2 cellular contexts compared by ENCODE assay signal in the genomic region with DNA sequence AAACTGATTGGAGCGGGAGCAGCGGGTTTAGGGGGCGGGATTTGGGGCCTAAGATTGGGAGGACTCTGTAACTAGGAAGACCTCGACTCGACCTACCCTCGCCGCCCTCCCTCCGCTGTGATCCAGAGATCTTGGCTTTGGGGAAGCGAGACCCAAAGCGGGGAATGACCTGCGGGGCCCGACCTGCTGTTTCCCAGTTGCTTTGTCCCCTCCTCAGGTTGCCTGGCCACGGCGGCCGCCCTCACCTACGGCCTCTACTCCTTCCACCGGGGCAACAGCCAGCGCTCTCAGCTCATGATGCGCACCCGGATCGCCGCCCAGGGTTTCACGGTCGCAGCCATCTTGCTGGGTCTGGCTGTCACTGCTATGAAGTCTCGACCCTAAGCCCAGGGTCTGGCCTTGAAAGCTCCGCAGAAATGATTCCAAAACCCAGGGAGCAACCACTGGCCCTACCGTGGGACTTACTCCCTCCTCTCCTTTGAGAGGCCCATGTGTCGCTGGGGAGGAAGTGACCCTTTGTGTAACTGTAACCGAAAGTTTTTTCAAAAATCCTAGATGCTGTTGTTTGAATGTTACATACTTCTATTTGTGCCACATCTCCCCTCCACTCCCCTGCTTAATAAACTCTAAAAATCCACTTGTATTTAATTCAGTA.
TF ChIP-seq lines count a peak whose summit lies in the region.

No MANE protein-coding gene starts in this region.

TF ChIP-seq in Ishikawa, 13 proteins besides CTCF, POLR2A, EP300 and RAD21:
- TF ChIP-seq TCF12 (IDR thresholded peaks at IDR 0.05; ENCODE audit: low read depth) (0 out of 2 replicates have a peak, but pooled peaks have one; percentile 0), YY1 (IDR thresholded peaks at IDR 0.05; ENCODE audit: low read depth) (peak; percentile 86), TEAD4 (IDR thresholded peaks at IDR 0.05) (no peak), TAF1 (IDR thresholded peaks at IDR 0.05; ENCODE audit: low read depth) (no peak), MAX (IDR thresholded peaks at IDR 0.05) (no peak)

TF ChIP-seq in K562, 482 proteins besides CTCF, POLR2A, EP300 and RAD21 (continues in another document):
- TF ChIP-seq FOSL1 (tag; conservative IDR thresholded peaks at IDR 0.05) = no peak
- peak; percentile 63; the same call in 1 of the 2 replicates for TF ChIP-seq PHF8 (IDR thresholded peaks at IDR 0.05; ENCODE audit: borderline replicate concordance, low read length)
- TF ChIP-seq NKRF (IDR thresholded peaks at IDR 0.05; ENCODE audit: borderline replicate concordance) = no peak
- no peak for TF ChIP-seq DDX20 (tag; IDR thresholded peaks at IDR 0.05; ENCODE audit: low read depth)
- TF ChIP-seq IRF2 (CRISPR knock-in tag; IDR thresholded peaks at IDR 0.05) = no peak
- TF ChIP-seq, protein P1, sequence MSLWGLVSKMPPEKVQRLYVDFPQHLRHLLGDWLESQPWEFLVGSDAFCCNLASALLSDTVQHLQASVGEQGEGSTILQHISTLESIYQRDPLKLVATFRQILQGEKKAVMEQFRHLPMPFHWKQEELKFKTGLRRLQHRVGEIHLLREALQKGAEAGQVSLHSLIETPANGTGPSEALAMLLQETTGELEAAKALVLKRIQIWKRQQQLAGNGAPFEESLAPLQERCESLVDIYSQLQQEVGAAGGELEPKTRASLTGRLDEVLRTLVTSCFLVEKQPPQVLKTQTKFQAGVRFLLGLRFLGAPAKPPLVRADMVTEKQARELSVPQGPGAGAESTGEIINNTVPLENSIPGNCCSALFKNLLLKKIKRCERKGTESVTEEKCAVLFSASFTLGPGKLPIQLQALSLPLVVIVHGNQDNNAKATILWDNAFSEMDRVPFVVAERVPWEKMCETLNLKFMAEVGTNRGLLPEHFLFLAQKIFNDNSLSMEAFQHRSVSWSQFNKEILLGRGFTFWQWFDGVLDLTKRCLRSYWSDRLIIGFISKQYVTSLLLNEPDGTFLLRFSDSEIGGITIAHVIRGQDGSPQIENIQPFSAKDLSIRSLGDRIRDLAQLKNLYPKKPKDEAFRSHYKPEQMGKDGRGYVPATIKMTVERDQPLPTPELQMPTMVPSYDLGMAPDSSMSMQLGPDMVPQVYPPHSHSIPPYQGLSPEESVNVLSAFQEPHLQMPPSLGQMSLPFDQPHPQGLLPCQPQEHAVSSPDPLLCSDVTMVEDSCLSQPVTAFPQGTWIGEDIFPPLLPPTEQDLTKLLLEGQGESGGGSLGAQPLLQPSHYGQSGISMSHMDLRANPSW (CRISPR knock-in tag; IDR thresholded peaks at IDR 0.05) = no peak
- peak; percentile 86 for TF ChIP-seq POLR2H (tag; IDR thresholded peaks at IDR 0.05; ENCODE audit: low read depth)
- TF ChIP-seq ADNP (tag; IDR thresholded peaks at IDR 0.05) = no peak
- TF ChIP-seq SLC30A9 (CRISPR knock-in tag; IDR thresholded peaks at IDR 0.05) = no peak
- TF ChIP-seq, protein P2, sequence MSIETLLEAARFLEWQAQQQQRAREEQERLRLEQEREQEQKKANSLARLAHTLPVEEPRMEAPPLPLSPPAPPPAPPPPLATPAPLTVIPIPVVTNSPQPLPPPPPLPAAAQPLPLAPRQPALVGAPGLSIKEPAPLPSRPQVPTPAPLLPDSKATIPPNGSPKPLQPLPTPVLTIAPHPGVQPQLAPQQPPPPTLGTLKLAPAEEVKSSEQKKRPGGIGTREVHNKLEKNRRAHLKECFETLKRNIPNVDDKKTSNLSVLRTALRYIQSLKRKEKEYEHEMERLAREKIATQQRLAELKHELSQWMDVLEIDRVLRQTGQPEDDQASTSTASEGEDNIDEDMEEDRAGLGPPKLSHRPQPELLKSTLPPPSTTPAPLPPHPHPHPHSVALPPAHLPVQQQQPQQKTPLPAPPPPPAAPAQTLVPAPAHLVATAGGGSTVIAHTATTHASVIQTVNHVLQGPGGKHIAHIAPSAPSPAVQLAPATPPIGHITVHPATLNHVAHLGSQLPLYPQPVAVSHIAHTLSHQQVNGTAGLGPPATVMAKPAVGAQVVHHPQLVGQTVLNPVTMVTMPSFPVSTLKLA (conservative IDR thresholded peaks at IDR 0.05) = no peak
- TF ChIP-seq, protein P3, sequence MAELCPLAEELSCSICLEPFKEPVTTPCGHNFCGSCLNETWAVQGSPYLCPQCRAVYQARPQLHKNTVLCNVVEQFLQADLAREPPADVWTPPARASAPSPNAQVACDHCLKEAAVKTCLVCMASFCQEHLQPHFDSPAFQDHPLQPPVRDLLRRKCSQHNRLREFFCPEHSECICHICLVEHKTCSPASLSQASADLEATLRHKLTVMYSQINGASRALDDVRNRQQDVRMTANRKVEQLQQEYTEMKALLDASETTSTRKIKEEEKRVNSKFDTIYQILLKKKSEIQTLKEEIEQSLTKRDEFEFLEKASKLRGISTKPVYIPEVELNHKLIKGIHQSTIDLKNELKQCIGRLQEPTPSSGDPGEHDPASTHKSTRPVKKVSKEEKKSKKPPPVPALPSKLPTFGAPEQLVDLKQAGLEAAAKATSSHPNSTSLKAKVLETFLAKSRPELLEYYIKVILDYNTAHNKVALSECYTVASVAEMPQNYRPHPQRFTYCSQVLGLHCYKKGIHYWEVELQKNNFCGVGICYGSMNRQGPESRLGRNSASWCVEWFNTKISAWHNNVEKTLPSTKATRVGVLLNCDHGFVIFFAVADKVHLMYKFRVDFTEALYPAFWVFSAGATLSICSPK (IDR thresholded peaks at IDR 0.05; ENCODE audit: borderline replicate concordance) = no peak
- no peak for TF ChIP-seq U2AF2 (optimal IDR thresholded peaks at IDR 0.05; ENCODE audit: low read depth, low read length)
- no peak for TF ChIP-seq NR3C1 (CRISPR knock-in tag; IDR thresholded peaks at IDR 0.05)
- TF ChIP-seq BRD9 (IDR thresholded peaks at IDR 0.05; ENCODE audit: low read depth, partially characterized antibody) = peak; percentile 12
- TF ChIP-seq, protein P4, sequence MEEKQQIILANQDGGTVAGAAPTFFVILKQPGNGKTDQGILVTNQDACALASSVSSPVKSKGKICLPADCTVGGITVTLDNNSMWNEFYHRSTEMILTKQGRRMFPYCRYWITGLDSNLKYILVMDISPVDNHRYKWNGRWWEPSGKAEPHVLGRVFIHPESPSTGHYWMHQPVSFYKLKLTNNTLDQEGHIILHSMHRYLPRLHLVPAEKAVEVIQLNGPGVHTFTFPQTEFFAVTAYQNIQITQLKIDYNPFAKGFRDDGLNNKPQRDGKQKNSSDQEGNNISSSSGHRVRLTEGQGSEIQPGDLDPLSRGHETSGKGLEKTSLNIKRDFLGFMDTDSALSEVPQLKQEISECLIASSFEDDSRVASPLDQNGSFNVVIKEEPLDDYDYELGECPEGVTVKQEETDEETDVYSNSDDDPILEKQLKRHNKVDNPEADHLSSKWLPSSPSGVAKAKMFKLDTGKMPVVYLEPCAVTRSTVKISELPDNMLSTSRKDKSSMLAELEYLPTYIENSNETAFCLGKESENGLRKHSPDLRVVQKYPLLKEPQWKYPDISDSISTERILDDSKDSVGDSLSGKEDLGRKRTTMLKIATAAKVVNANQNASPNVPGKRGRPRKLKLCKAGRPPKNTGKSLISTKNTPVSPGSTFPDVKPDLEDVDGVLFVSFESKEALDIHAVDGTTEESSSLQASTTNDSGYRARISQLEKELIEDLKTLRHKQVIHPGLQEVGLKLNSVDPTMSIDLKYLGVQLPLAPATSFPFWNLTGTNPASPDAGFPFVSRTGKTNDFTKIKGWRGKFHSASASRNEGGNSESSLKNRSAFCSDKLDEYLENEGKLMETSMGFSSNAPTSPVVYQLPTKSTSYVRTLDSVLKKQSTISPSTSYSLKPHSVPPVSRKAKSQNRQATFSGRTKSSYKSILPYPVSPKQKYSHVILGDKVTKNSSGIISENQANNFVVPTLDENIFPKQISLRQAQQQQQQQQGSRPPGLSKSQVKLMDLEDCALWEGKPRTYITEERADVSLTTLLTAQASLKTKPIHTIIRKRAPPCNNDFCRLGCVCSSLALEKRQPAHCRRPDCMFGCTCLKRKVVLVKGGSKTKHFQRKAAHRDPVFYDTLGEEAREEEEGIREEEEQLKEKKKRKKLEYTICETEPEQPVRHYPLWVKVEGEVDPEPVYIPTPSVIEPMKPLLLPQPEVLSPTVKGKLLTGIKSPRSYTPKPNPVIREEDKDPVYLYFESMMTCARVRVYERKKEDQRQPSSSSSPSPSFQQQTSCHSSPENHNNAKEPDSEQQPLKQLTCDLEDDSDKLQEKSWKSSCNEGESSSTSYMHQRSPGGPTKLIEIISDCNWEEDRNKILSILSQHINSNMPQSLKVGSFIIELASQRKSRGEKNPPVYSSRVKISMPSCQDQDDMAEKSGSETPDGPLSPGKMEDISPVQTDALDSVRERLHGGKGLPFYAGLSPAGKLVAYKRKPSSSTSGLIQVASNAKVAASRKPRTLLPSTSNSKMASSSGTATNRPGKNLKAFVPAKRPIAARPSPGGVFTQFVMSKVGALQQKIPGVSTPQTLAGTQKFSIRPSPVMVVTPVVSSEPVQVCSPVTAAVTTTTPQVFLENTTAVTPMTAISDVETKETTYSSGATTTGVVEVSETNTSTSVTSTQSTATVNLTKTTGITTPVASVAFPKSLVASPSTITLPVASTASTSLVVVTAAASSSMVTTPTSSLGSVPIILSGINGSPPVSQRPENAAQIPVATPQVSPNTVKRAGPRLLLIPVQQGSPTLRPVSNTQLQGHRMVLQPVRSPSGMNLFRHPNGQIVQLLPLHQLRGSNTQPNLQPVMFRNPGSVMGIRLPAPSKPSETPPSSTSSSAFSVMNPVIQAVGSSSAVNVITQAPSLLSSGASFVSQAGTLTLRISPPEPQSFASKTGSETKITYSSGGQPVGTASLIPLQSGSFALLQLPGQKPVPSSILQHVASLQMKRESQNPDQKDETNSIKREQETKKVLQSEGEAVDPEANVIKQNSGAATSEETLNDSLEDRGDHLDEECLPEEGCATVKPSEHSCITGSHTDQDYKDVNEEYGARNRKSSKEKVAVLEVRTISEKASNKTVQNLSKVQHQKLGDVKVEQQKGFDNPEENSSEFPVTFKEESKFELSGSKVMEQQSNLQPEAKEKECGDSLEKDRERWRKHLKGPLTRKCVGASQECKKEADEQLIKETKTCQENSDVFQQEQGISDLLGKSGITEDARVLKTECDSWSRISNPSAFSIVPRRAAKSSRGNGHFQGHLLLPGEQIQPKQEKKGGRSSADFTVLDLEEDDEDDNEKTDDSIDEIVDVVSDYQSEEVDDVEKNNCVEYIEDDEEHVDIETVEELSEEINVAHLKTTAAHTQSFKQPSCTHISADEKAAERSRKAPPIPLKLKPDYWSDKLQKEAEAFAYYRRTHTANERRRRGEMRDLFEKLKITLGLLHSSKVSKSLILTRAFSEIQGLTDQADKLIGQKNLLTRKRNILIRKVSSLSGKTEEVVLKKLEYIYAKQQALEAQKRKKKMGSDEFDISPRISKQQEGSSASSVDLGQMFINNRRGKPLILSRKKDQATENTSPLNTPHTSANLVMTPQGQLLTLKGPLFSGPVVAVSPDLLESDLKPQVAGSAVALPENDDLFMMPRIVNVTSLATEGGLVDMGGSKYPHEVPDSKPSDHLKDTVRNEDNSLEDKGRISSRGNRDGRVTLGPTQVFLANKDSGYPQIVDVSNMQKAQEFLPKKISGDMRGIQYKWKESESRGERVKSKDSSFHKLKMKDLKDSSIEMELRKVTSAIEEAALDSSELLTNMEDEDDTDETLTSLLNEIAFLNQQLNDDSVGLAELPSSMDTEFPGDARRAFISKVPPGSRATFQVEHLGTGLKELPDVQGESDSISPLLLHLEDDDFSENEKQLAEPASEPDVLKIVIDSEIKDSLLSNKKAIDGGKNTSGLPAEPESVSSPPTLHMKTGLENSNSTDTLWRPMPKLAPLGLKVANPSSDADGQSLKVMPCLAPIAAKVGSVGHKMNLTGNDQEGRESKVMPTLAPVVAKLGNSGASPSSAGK (IDR thresholded peaks at IDR 0.05) = peak; percentile 23; the same call in 1 of the 2 replicates
- no peak for TF ChIP-seq PHB2 (IDR thresholded peaks at IDR 0.05; ENCODE audit: low read depth)
- TF ChIP-seq RFX5 (IDR thresholded peaks at IDR 0.05; ENCODE audit: low read depth, low read length) = no peak
- no peak for TF ChIP-seq FUS (optimal IDR thresholded peaks at IDR 0.05; ENCODE audit: low read depth, low read length)
- TF ChIP-seq ZNF778 (CRISPR knock-in tag; IDR thresholded peaks at IDR 0.05) = no peak
- no peak for TF ChIP-seq TAF9B (IDR thresholded peaks at IDR 0.05; ENCODE audit: partially characterized antibody)
- TF ChIP-seq ZNF740 (CRISPR knock-in tag; IDR thresholded peaks at IDR 0.05) = no peak
- no peak for TF ChIP-seq ZNF740 (tag; IDR thresholded peaks at IDR 0.05)
- 0 out of 2 replicates have a peak, but pooled peaks have one; percentile 40 for TF ChIP-seq ZNF589 (CRISPR knock-in tag; IDR thresholded peaks at IDR 0.05; ENCODE audit: low read depth)
- peak; percentile 45; the same call in 1 of the 2 replicates for TF ChIP-seq E2F3 (CRISPR knock-in tag; IDR thresholded peaks at IDR 0.05)
- peak; percentile 63 for TF ChIP-seq FIP1L1 (IDR thresholded peaks at IDR 0.05; ENCODE audit: low read depth, low read length, poor library complexity, severe bottlenecking)
- TF ChIP-seq SOX6 (IDR thresholded peaks at IDR 0.05) = no peak
- no peak for TF ChIP-seq MCM5 (IDR thresholded peaks at IDR 0.05; ENCODE audit: low read depth)
- TF ChIP-seq ZNF444 (CRISPR knock-in tag; IDR thresholded peaks at IDR 0.05) = no peak
- TF ChIP-seq ZNF165 (CRISPR knock-in tag; IDR thresholded peaks at IDR 0.05; ENCODE audit: borderline replicate concordance) = no peak
- TF ChIP-seq ERF (CRISPR knock-in tag; IDR thresholded peaks at IDR 0.05) = 0 out of 2 replicates have a peak, but pooled peaks have one; percentile 11
- no peak for TF ChIP-seq EGR1 (conservative IDR thresholded peaks at IDR 0.05)
- TF ChIP-seq SRSF9 (IDR thresholded peaks at IDR 0.05; ENCODE audit: borderline replicate concordance, low read depth, low read length) = no peak
